11 cellular contexts compared by ENCODE assay signal in genomic region chr11:112082729-112083128, GRCh38. TPM values are rescaled to one million over a fixed set of nuclear protein-coding genes. Genes with fewer than 3 reads are reported as not detected.
DNase-seq lines count a peak whose midpoint lies in the region; ATAC-seq and TF ChIP-seq lines count a peak whose summit lies in the region.
"Had no signal": no experiment of that assay in that cellular context is flagged by ENCODE, and none has a peak within 500 bp of the region (broad histone marks: within the 10 kb centered on the region; RNA-seq: fewer than 3 reads in every experiment).

No MANE protein-coding gene starts in this region.

- no peak overlapping the region for H2AFZ ChIP-seq in PC-9

- H3K27me3 ChIP-seq in PC-9 (ENCODE audit: insufficient read depth, low read depth) (no peaks in the 10 kb centered on the region), vagina (no peaks in the 10 kb centered on the region)
- H3K27me3 ChIP-seq: BLaER1 had no signal

- intact Hi-C loops in PC-9 (cut with micrococcal nuclease; ENCODE audit: unreplicated experiment) (no loop called here), vagina (cut with DNase I) (no loop called here)

- peaks cover 64% of the 10 kb centered on the region for H3F3A ChIP-seq in PC-9 (ENCODE audit: insufficient read depth, low read depth)

- TF ChIP-seq POLR2A in vagina (IDR thresholded peaks at IDR 0.05) = no peak

- H4K20me1 ChIP-seq in PC-9 (ENCODE audit: insufficient read depth) = no peaks in the 10 kb centered on the region

- H3K9me2 ChIP-seq in PC-9 (ENCODE audit: insufficient read depth) = no peaks in the 10 kb centered on the region

- H3K4me1 ChIP-seq in PC-9 (replicated peaks; ENCODE audit: insufficient read depth) = peaks cover 12% of the 10 kb centered on the region
- H3K4me1 ChIP-seq in vagina = peaks cover 16% of the 10 kb centered on the region

- no TSS peak for BruUV-seq in PC-9 (replicated peaks; lab: Mats Ljungman, UMichigan)

- H3K4me3 Mint-ChIP-seq in activated T-cell treated with anti-CD3 and anti-CD28 coated beads, Interleukin-2, amount 50 U/mL, for 4 hours = no peak overlapping the region

- peaks cover 36% of the 10 kb centered on the region for H3K4me1 Mint-ChIP-seq in activated T-cell treated with anti-CD3 and anti-CD28 coated beads, Interleukin-2, amount 50 U/mL, for 4 hours (ENCODE audit: low read depth)

- H3K9me3 ChIP-seq in PC-9 (ENCODE audit: insufficient read depth, low read depth) (no peaks in the 10 kb centered on the region), vagina (no peaks in the 10 kb centered on the region)
- H3K9me3 ChIP-seq: BLaER1, mucosa of descending colon had no signal

- no peak for TF ChIP-seq CTCF in PC-9 (conservative IDR thresholded peaks at IDR 0.05)
- no peak for TF ChIP-seq CTCF in cardiac fibroblast (IDR thresholded peaks at IDR 0.05; ENCODE audit: low read depth, low read length)
- TF ChIP-seq CTCF in vagina (IDR thresholded peaks at IDR 0.05) = no peak

- H3K27ac ChIP-seq in PC-9 (peak overlapping the region; percentile 33; the same call in 1 of the 2 replicates), vagina (no peak overlapping the region)
- H3K27ac ChIP-seq: BLaER1 had no signal

- no peak overlapping the region for H3K4me2 ChIP-seq in PC-9
- H3K4me2 ChIP-seq: BLaER1 had no signal

- H3K27me3 Mint-ChIP-seq in activated T-cell treated with anti-CD3 and anti-CD28 coated beads, Interleukin-2, amount 50 U/mL, for 4 hours (ENCODE audit: low read depth) = no peaks in the 10 kb centered on the region

- peaks cover 30% of the 10 kb centered on the region for H3K79me2 ChIP-seq in PC-9 (ENCODE audit: low read depth)

- ATAC-seq in activated T-cell treated with anti-CD3 and anti-CD28 coated beads, Interleukin-2, amount 50 U/mL, for 4 hours = peak; percentile 33 to 35
- no peak for ATAC-seq in SK-N-SH treated with all-trans-retinoic acid at 6 μM for 48 hours
- ATAC-seq: mucosa of descending colon had no signal

- no peak overlapping the region for H3K4me3 ChIP-seq in PC-9
- H3K4me3 ChIP-seq in cardiac fibroblast (replicated peaks in 1 of 2; ENCODE audit: low read depth in 2 of 2, low read length in 2 of 2) = no peak overlapping the region
- H3K4me3 ChIP-seq in vagina = no peak overlapping the region
- H3K4me3 ChIP-seq: BLaER1, mucosa of descending colon had no signal

- no peaks in the 10 kb centered on the region for H3K9me3 Mint-ChIP-seq in activated T-cell treated with anti-CD3 and anti-CD28 coated beads, Interleukin-2, amount 50 U/mL, for 4 hours

- H3K36me3 ChIP-seq in PC-9 (ENCODE audit: low read depth) = peaks cover 60% of the 10 kb centered on the region
- H3K36me3 ChIP-seq in vagina = peaks cover 6 to 66% of the 10 kb centered on the region in 2 donors

- POLR2A ChIA-PET in PC-9 (lab: Charles Lee; ENCODE audit: unreplicated experiment) = no interaction called here

- no peak for DNase-seq in activated T-cell treated with anti-CD3 and anti-CD28 coated beads, Interleukin-2, amount 50 U/mL, for 4 hours
- no peak for DNase-seq in activated T-cell treated with anti-CD3 and anti-CD28 coated beads, Interleukin-2, amount 50 U/mL, for 1 hour
- DNase-seq in PC-9 = no peak
- DNase-seq in cardiac fibroblast (ENCODE audit: low read depth in 2 of 2) = peak; percentile 18 to 71
- peak; percentile 3 to 31 for DNase-seq in stimulated activated CD4-positive, alpha-beta T cell treated with anti-CD3 and anti-CD28 coated beads, Interleukin-4, amount 100 ng/mL, for 48 hours (ENCODE audit: low read depth in 2 of 2)
- no peak for DNase-seq in DMS153 (lab: John Stamatoyannopoulos, UW)
- DNase-seq in vagina (ENCODE audit: extremely low spot score in 2 of 2) = no peak
- DNase-seq: mucosa of descending colon; NK-92 treated with Interleukin-12 subunit alpha and Interleukin-12 subunit beta, amount 100 ng/mL, for 24 hours had no signal

- H3K36me3 Mint-ChIP-seq in activated T-cell treated with anti-CD3 and anti-CD28 coated beads, Interleukin-2, amount 50 U/mL, for 4 hours (ENCODE audit: insufficient read depth) = peaks cover 57% of the 10 kb centered on the region

- CTCF ChIA-PET in PC-9 (lab: Charles Lee) = no interaction called here

TF ChIP-seq in SK-N-SH treated with all-trans-retinoic acid at 6 μM for 48 hours, 23 proteins besides CTCF, POLR2A, EP300 and RAD21:
- TF ChIP-seq ZNF70 (CRISPR knock-in tag; IDR thresholded peaks at IDR 0.05) = no peak
- no peak for TF ChIP-seq RARB (CRISPR knock-in tag; IDR thresholded peaks at IDR 0.05)
- no peak for TF ChIP-seq TSHZ2 (CRISPR knock-in tag; IDR thresholded peaks at IDR 0.05)
- no peak for TF ChIP-seq GLIS3 (CRISPR knock-in tag; IDR thresholded peaks at IDR 0.05)
- no peak for TF ChIP-seq PPARA (CRISPR knock-in tag; IDR thresholded peaks at IDR 0.05; ENCODE audit: borderline replicate concordance)
- no peak for TF ChIP-seq ARNTL (CRISPR knock-in tag; IDR thresholded peaks at IDR 0.05; ENCODE audit: borderline replicate concordance, low read depth)
- no peak for TF ChIP-seq ISL1 (CRISPR knock-in tag; IDR thresholded peaks at IDR 0.05)
- no peak for TF ChIP-seq TCF4 (CRISPR knock-in tag; IDR thresholded peaks at IDR 0.05; ENCODE audit: borderline replicate concordance)
- TF ChIP-seq ZFP3 (CRISPR knock-in tag; IDR thresholded peaks at IDR 0.05) = no peak
- no peak for TF ChIP-seq CREB5 (CRISPR knock-in tag; IDR thresholded peaks at IDR 0.05; ENCODE audit: low read depth)

RNA-seq across cellular contexts. Expression of gene TIMM8B, which starts 3.8 kb away (rescaled TPM):
- total RNA-seq in activated T-cell treated with anti-CD3 and anti-CD28 coated beads, Interleukin-2, amount 50 U/mL, for 4 hours = 10 to 100 TPM; 72.6 to 90.8 (median 83.0) TPM
- total RNA-seq in PC-9 (2021) (42.4 and 44.3 TPM in 2 replicates), vagina (43.0 TPM)

RNA-seq across cellular contexts. Expression of gene SDHD, which starts 3.9 kb away (rescaled TPM):
- total RNA-seq in activated T-cell treated with anti-CD3 and anti-CD28 coated beads, Interleukin-2, amount 50 U/mL, for 4 hours = 100 to 1,000 TPM; 111 to 133 (median 121) TPM
- total RNA-seq in PC-9 (2021) (99.5 and 122 TPM in 2 replicates), vagina (121 TPM)

RNA-seq across cellular contexts. Expression of gene NKAPD1, which starts 8.6 kb away (rescaled TPM):
- 10 to 100 TPM; 19.1 to 21.5 (median 19.8) TPM for total RNA-seq in activated T-cell treated with anti-CD3 and anti-CD28 coated beads, Interleukin-2, amount 50 U/mL, for 4 hours
- total RNA-seq in PC-9 (2021) (16.5 and 17.6 TPM in 2 replicates), vagina (11.8 TPM)

RNA-seq across cellular contexts. Expression of gene PIH1D2, which starts 8.9 kb away (rescaled TPM):
- total RNA-seq in activated T-cell treated with anti-CD3 and anti-CD28 coated beads, Interleukin-2, amount 50 U/mL, for 4 hours = under 1 TPM; 0.34 to 0.63 (median 0.43) TPM
- total RNA-seq in PC-9 (2021) = 2.0 and 4.8 TPM in 2 replicates
- 1.5 TPM for total RNA-seq in vagina

RNA-seq across cellular contexts. Expression of gene DLAT, which starts 57.5 kb away (rescaled TPM):
- 10 to 100 TPM; 60.6 to 72.5 (median 66.0) TPM for total RNA-seq in activated T-cell treated with anti-CD3 and anti-CD28 coated beads, Interleukin-2, amount 50 U/mL, for 4 hours
- total RNA-seq in PC-9 (2021) (27.8 and 44.9 TPM in 2 replicates), vagina (19.4 TPM)

Comparison
In these comparisons a context has a peak if more than half of its experiments do, and no peak if none do; other contexts are left out.
1. DNase-seq: peak in cardiac fibroblast (2 of 2) and stimulated activated CD4-positive, alpha-beta T cell treated with anti-CD3 and anti-CD28 coated beads, Interleukin-4, amount 100 ng/mL, for 48 hours (2 of 2); none in activated T-cell treated with anti-CD3 and anti-CD28 coated beads, Interleukin-2, amount 50 U/mL, for 4 hours (single experiment), activated T-cell treated with anti-CD3 and anti-CD28 coated beads, Interleukin-2, amount 50 U/mL, for 1 hour (single experiment), PC-9 (0 of 2), DMS153 (single experiment) and vagina (0 of 2).